8 cellular contexts compared by ENCODE assay signal in the genomic region with DNA sequence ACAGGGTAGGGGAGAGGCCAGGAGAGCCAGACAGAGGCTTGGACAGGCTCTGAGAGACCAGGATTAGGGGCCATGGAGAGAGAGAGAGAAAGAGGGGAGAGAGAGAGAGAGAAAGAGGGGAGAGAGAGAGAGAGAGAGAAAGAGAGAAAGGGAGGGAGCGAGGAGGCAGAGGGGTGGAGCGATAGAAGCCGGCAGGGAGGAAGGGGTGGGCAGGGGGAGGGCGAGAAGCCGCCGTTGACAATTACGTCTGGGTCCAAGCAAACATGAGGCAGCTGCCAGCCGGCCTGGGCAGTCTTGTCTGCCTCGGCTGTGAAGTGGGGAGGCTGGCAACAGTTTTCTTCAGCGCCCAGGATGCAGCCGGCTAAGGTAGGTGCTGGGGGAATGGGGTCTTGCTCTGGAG.
DNase-seq lines count a peak whose midpoint lies in the region; ATAC-seq and TF ChIP-seq lines count a peak whose summit lies in the region.

A gene (plus strand): TSS at position 260 of the 400 bp plus-strand sequence. CDS start 92 bp downstream, at position 352.

- peaks cover 3% of the 10 kb centered on the region for H3K27me3 Mint-ChIP-seq in nephron (ENCODE audit: low read depth)
- H3K27me3 Mint-ChIP-seq in activated naive CD4-positive, alpha-beta T cell treated with anti-CD3 and anti-CD28 coated beads, Interleukin-2, amount 10 ng/mL, durations not matched to agents 7 days and 5 days = peaks cover 51% of the 10 kb centered on the region

- CTCF ChIA-PET in activated naive CD4-positive, alpha-beta T cell treated with anti-CD3 and anti-CD28 coated beads, Interleukin-2, amount 10 ng/mL, durations not matched to agents 7 days and 5 days (lab: Charles Lee) = no interaction called here

- TF ChIP-seq CTCF in nephron (IDR thresholded peaks at IDR 0.05; ENCODE audit: unreplicated experiment in 3 of 3) = no peak

- no peak for ATAC-seq in HG03039 (IDR thresholded peaks at IDR 0.05; ENCODE audit: unreplicated experiment)

- H3K36me3 Mint-ChIP-seq in nephron (ENCODE audit: low read depth) = no peaks in the 10 kb centered on the region
- no peaks in the 10 kb centered on the region for H3K36me3 Mint-ChIP-seq in activated naive CD4-positive, alpha-beta T cell treated with anti-CD3 and anti-CD28 coated beads, Interleukin-2, amount 10 ng/mL, durations not matched to agents 7 days and 5 days

- peak within 1 kb of the TSS; percentile 81 for H3K27ac ChIP-seq in cingulate gyrus (ENCODE audit: low read depth, low read length)

- H3K27ac Mint-ChIP-seq in nephron = peak within 1 kb of the TSS; percentile 63 to 76 (median 64)
- H3K27ac Mint-ChIP-seq in activated naive CD4-positive, alpha-beta T cell treated with anti-CD3 and anti-CD28 coated beads, Interleukin-2, amount 10 ng/mL, durations not matched to agents 7 days and 5 days = no peak within 1 kb of the TSS

- peak; percentile 59 for DNase-seq in DMS153 treated with DMSO at 0.1 percent for 48 hours (lab: John Stamatoyannopoulos, UW; ENCODE audit: unreplicated experiment)
- DNase-seq in NCI-H2107 (lab: John Stamatoyannopoulos, UW) = peak; percentile 19
- no peak for DNase-seq in activated CD4-positive, CD25-positive, alpha-beta regulatory T cell (lab: John Stamatoyannopoulos, UW)
- DNase-seq in activated naive CD4-positive, alpha-beta T cell treated with anti-CD3 and anti-CD28 coated beads, Interleukin-2, amount 10 ng/mL, durations not matched to agents 7 days and 5 days = no peak
- no peak for DNase-seq in stimulated activated CD4-positive, alpha-beta T cell treated with anti-CD3 and anti-CD28 coated beads, Interleukin-4, amount 100 ng/mL, for 24 hours

- peaks cover 35% of the 10 kb centered on the region for H3K4me1 Mint-ChIP-seq in nephron
- H3K4me1 Mint-ChIP-seq in activated naive CD4-positive, alpha-beta T cell treated with anti-CD3 and anti-CD28 coated beads, Interleukin-2, amount 10 ng/mL, durations not matched to agents 7 days and 5 days = no peaks in the 10 kb centered on the region

- H3K9me3 Mint-ChIP-seq in nephron = peaks cover 3% of the 10 kb centered on the region
- H3K9me3 Mint-ChIP-seq in activated naive CD4-positive, alpha-beta T cell treated with anti-CD3 and anti-CD28 coated beads, Interleukin-2, amount 10 ng/mL, durations not matched to agents 7 days and 5 days = peaks cover 2% of the 10 kb centered on the region

- H3K4me3 Mint-ChIP-seq in nephron = peak within 1 kb of the TSS; percentile 78 to 81 (median 79)
- H3K4me3 Mint-ChIP-seq in activated naive CD4-positive, alpha-beta T cell treated with anti-CD3 and anti-CD28 coated beads, Interleukin-2, amount 10 ng/mL, durations not matched to agents 7 days and 5 days = no peak within 1 kb of the TSS

Comparison
In these comparisons a context has a peak if more than half of its experiments do, and no peak if none do; other contexts are left out.
1. DNase-seq: peak in DMS153 treated with DMSO at 0.1 percent for 48 hours (single experiment) and NCI-H2107 (single experiment); none in activated CD4-positive, CD25-positive, alpha-beta regulatory T cell (0 of 4), activated naive CD4-positive, alpha-beta T cell treated with anti-CD3 and anti-CD28 coated beads, Interleukin-2, amount 10 ng/mL, durations not matched to agents 7 days and 5 days (single experiment) and stimulated activated CD4-positive, alpha-beta T cell treated with anti-CD3 and anti-CD28 coated beads, Interleukin-4, amount 100 ng/mL, for 24 hours (single experiment).